Comparison of ENCODE assay signal across 4 cellular contexts in the genomic region with DNA sequence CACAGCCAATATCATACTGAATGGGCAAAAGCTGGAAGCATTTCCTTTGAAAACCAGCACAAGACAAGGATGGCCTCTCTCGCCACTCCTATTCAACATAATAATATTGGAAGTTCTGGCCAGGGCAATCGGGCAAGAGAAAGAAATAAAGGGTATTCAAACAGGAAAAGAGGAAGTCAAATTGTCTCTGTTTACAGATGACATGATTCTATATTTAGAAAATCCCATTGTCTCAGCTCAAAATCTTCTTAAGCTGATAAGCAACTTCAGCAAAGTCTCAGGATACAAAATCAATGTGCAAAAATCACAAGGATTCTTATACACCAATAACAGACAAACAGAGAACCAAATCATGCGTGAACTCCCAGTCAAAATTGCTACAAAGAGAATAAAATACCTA. TPM values are rescaled to one million over a fixed set of nuclear protein-coding genes. Genes with fewer than 3 reads are reported as not detected.
"Had no signal": no experiment of that assay in that cellular context is flagged by ENCODE, and none has a peak within 500 bp of the region (broad histone marks: within the 10 kb centered on the region; RNA-seq: fewer than 3 reads in every experiment).

No MANE protein-coding gene starts in this region.

RNA-seq across cellular contexts. Expression of a gene that starts 47.1 kb away (rescaled TPM):
- total RNA-seq: GM23338, H1, H9, IMR-90 had no signal
- polyA plus RNA-seq: GM23338, H1 had no signal
